Comparison of ENCODE assay signal across 1 cellular context in the genomic region with DNA sequence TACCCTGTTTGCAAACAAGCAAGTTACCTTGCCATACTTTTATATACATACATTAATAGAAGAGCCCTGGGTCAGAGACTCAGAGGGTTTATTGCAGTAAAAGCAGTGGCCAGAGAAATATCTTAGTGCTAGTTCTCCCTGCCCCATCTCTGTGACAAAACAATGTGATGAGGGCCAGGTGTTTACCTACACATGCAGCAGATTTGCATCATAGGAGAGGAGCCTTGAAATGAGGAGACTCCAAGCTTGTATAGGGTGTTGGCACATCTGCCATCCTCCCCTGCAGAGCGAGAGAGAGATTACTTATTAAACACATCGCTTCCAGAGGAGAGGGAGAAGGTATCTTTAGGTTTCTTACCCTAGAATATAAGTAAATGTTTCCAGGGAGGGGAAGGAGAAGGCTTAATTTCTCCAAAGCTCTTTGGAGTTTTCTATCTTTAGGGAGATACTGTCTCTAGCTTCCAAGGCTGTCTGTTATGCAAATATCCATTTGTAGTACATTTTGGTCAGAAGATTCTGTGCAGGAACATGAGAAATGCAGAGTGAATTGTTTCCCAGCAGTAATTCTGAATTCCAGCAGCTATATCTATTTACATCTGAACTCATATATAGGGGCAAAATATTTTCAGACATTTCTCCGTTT.
TF ChIP-seq lines count a peak whose summit lies in the region.

No MANE protein-coding gene starts in this region.

TF ChIP-seq in GM23338, 12 proteins besides CTCF, POLR2A, EP300 and RAD21 (continued from another document):
- TF ChIP-seq, protein P1, sequence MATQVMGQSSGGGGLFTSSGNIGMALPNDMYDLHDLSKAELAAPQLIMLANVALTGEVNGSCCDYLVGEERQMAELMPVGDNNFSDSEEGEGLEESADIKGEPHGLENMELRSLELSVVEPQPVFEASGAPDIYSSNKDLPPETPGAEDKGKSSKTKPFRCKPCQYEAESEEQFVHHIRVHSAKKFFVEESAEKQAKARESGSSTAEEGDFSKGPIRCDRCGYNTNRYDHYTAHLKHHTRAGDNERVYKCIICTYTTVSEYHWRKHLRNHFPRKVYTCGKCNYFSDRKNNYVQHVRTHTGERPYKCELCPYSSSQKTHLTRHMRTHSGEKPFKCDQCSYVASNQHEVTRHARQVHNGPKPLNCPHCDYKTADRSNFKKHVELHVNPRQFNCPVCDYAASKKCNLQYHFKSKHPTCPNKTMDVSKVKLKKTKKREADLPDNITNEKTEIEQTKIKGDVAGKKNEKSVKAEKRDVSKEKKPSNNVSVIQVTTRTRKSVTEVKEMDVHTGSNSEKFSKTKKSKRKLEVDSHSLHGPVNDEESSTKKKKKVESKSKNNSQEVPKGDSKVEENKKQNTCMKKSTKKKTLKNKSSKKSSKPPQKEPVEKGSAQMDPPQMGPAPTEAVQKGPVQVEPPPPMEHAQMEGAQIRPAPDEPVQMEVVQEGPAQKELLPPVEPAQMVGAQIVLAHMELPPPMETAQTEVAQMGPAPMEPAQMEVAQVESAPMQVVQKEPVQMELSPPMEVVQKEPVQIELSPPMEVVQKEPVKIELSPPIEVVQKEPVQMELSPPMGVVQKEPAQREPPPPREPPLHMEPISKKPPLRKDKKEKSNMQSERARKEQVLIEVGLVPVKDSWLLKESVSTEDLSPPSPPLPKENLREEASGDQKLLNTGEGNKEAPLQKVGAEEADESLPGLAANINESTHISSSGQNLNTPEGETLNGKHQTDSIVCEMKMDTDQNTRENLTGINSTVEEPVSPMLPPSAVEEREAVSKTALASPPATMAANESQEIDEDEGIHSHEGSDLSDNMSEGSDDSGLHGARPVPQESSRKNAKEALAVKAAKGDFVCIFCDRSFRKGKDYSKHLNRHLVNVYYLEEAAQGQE (IDR thresholded peaks at IDR 0.05; ENCODE audit: unreplicated experiment): no peak
- no peak for TF ChIP-seq ZNF114 (CRISPR knock-in tag; IDR thresholded peaks at IDR 0.05)
- no peak for TF ChIP-seq ZNF462 (CRISPR knock-in tag; IDR thresholded peaks at IDR 0.05)
- no peak for TF ChIP-seq EZH2 (IDR thresholded peaks at IDR 0.05; ENCODE audit: low read depth, unreplicated experiment)
- TF ChIP-seq EZH2phosphoT487 (IDR thresholded peaks at IDR 0.05; ENCODE audit: unreplicated experiment): no peak
- no peak for TF ChIP-seq ZNF331 (CRISPR knock-in tag; IDR thresholded peaks at IDR 0.05; ENCODE audit: low read depth)
- TF ChIP-seq JUNB (IDR thresholded peaks at IDR 0.05; ENCODE audit: unreplicated experiment): no peak
